Comparison of ENCODE assay signal across 21 cellular contexts in genomic region chr12:85390281-85390680, GRCh38.
"Had no signal": no experiment of that assay in that cellular context is flagged by ENCODE, and none has a peak within 500 bp of the region (broad histone marks: within the 10 kb centered on the region; RNA-seq: fewer than 3 reads in every experiment).

No MANE protein-coding gene starts in this region.

- DNase-seq: activated CD4-positive, alpha-beta memory T cell treated with anti-CD3 and anti-CD28 coated beads for 36 hours; activated CD4-positive, alpha-beta T cell treated with anti-CD3 and anti-CD28 coated beads, Interleukin-2, amount 10 ng/mL, durations not matched to agents 7 days and 5 days; activated CD4-positive, CD25-positive, alpha-beta regulatory T cell; activated gamma-delta T cell; activated naive CD4-positive, alpha-beta T cell treated with anti-CD3 and anti-CD28 coated beads for 36 hours; activated T-cell treated with anti-CD3 and anti-CD28 coated beads for 4 hours; activated T-cell treated with anti-CD3 and anti-CD28 coated beads, Interleukin-2, amount 50 U/mL, for 48 hours; amygdala; Karpas-422; NCI-H1436; NCI-H1694 treated with DMSO at 0.1 percent for 48 hours; NCI-H2107; NCI-H345; NCI-H524; NCI-H748 treated with DMSO at 0.1 percent for 48 hours; NK-92 treated with Interleukin-12 subunit alpha and Interleukin-12 subunit beta, amount 100 ng/mL, for 24 hours; OCI-M1; RPMI8226; T-cell had no signal

- H3K4me3 ChIP-seq: K562, SK-N-MC had no signal
